Comparison of ENCODE assay signal across 27 cellular contexts in the genomic region with DNA sequence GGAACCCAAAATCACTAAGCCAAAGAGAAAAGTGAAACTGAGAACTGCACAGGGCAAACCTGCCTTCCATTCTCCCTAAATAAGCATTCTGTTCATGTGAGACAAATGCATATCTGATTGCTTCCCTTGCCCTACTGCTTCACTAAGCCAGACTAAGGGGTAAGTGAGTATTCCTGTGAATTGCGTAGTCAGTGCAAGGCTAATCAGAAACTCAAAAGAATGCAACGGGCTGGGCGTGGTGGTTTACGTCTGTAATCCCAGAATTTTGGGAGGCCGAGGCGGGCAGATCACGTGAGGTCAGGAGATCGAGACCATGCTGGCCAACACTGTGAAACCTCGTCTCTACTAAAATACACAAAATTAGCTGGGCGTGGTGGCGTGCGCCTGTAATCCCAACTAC. TPM values are rescaled to one million over a fixed set of nuclear protein-coding genes. Genes with fewer than 3 reads are reported as not detected.
DNase-seq lines count a peak whose midpoint lies in the region; ATAC-seq, FAIRE-seq and TF ChIP-seq lines count a peak whose summit lies in the region.
"Had no signal": no experiment of that assay in that cellular context is flagged by ENCODE, and none has a peak within 500 bp of the region (broad histone marks: within the 10 kb centered on the region; RNA-seq: fewer than 3 reads in every experiment).

No MANE protein-coding gene starts in this region.

- H2AK5ac ChIP-seq in trophoblast cell (ENCODE audit: low read length) = no peak overlapping the region

- H3K79me2 ChIP-seq in K562 (ENCODE audit: control insufficient read depth, insufficient read depth, low read length) (no peaks in the 10 kb centered on the region), trophoblast cell (ENCODE audit: control insufficient read depth, insufficient read depth, low read length, poor library complexity) (no peaks in the 10 kb centered on the region)

- H4K8ac ChIP-seq in trophoblast cell (ENCODE audit: low read depth, low read length) = no peak overlapping the region

- H3K9me3 ChIP-seq in K562 (replicated peaks; ENCODE audit: control insufficient read depth, insufficient read depth, low read depth, low read length) = no peaks in the 10 kb centered on the region
- H3K9me3 ChIP-seq in trophoblast cell (ENCODE audit: insufficient read depth, low read depth, low read length) = no peaks in the 10 kb centered on the region
- H3K9me3 ChIP-seq: BE2C, BLaER1 had no signal

- no peak overlapping the region for H3K4ac ChIP-seq in trophoblast cell (ENCODE audit: low read depth, low read length)

- H3K27ac ChIP-seq in K562 (ENCODE audit: extremely low read depth, low read depth, low read length) = no peak overlapping the region
- H3K27ac ChIP-seq in trophoblast cell (ENCODE audit: low read depth, low read length) = no peak overlapping the region
- H3K27ac ChIP-seq: BLaER1 had no signal

- POLR2A ChIA-PET in K562 (lab: Yijun Ruan, JAX) = no interaction called here

- H3K36me3 Mint-ChIP-seq in activated naive CD4-positive, alpha-beta T cell treated with anti-CD3 and anti-CD28 coated beads, Interleukin-2, amount 50 U/mL, for 72 hours = no peaks in the 10 kb centered on the region
- H3K36me3 Mint-ChIP-seq: CD14-positive monocyte; CD4-positive, alpha-beta memory T cell; CD4-positive, CD25-positive, alpha-beta regulatory T cell; CD8-positive, alpha-beta memory T cell had no signal

- H3K4me1 ChIP-seq in K562 (replicated peaks in 1 of 2; ENCODE audit: control insufficient read depth in 2 of 2, insufficient read depth in 2 of 2, low read length in 2 of 2) (peaks cover 4 to 15% of the 10 kb centered on the region in 2 experiments; a peak in 2 of 5 replicates), trophoblast cell (ENCODE audit: control insufficient read depth in 1 of 2, insufficient read depth in 2 of 2, low read length in 2 of 2) (peaks cover 0 to 2% of the 10 kb centered on the region in 2 experiments)
- H3K4me1 ChIP-seq: BE2C, BLaER1 had no signal

- no peaks in the 10 kb centered on the region for H3K36me3 ChIP-seq in K562 (ENCODE audit: control insufficient read depth, insufficient read depth, low read length)
- no peaks in the 10 kb centered on the region for H3K36me3 ChIP-seq in trophoblast cell (ENCODE audit: control insufficient read depth in 1 of 2, insufficient read depth in 2 of 2, low read length in 2 of 2)
- H3K36me3 ChIP-seq: BE2C, BLaER1 had no signal

- DNase-seq in ELF-1 (ENCODE audit: low read depth, low spot score) = peak; percentile 41
- no peak for DNase-seq in K562 (ENCODE audit: extremely low read depth in 1 of 4, low spot score in 3 of 4)
- DNase-seq in trophoblast cell = peak; percentile 73 to 83
- no peak for DNase-seq in SIG-M5 (lab: John Stamatoyannopoulos, UW)
- no peak for DNase-seq in activated naive CD4-positive, alpha-beta T cell treated with anti-CD3 and anti-CD28 coated beads, Interleukin-2, amount 50 U/mL, for 72 hours (ENCODE audit: low spot score in 2 of 2)
- DNase-seq: 8988T; ACHN; BE2C; C1 segment of cervical spinal cord; CD4-positive, alpha-beta memory T cell; CD4-positive, CD25-positive, alpha-beta regulatory T cell; CD8-positive, alpha-beta memory T cell; COR-L47; DMS 273 treated with DMSO at 0.1 percent for 48 hours; DMS153; DMS53; DMS79; DND-41; EL; GF-D8 had no signal

- no peaks in the 10 kb centered on the region for H4K20me1 ChIP-seq in K562 (replicated peaks; ENCODE audit: control insufficient read depth, insufficient read depth, low read length)
- H4K20me1 ChIP-seq: BLaER1 had no signal

- no peak for TF ChIP-seq CTCF in K562 (IDR thresholded peaks at IDR 0.05 in 2 of 3, conservative IDR thresholded peaks at IDR 0.05 in 1 of 3; ENCODE audit: insufficient read depth in 2 of 3, low read depth in 1 of 3, low read length in 3 of 3)

- H3K4me3 ChIP-seq in K562 = no peak overlapping the region
- H3K4me3 ChIP-seq in trophoblast cell (ENCODE audit: low read depth, low read length) = no peak overlapping the region
- H3K4me3 ChIP-seq: BLaER1 had no signal

- H4K12ac ChIP-seq in trophoblast cell (ENCODE audit: low read depth, low read length) = no peak overlapping the region

- no peak for FAIRE-seq in K562 (lab: Jason Lieb, UNC)
- FAIRE-seq: A204.1, G401.6, GM12891, GM19239 had no signal

- no TSS peak for BruUV-seq in K562 (replicated peaks; lab: Mats Ljungman, UMichigan)

- no peaks in the 10 kb centered on the region for H3K79me1 ChIP-seq in trophoblast cell (ENCODE audit: low read length)

- no peak for TF ChIP-seq EP300 in K562 (IDR thresholded peaks at IDR 0.05; ENCODE audit: low read length)

- H3K4me2 ChIP-seq in K562 (ENCODE audit: insufficient read depth, low read length) (no peak overlapping the region; the same call in 1 of the 2 replicates), trophoblast cell (ENCODE audit: low read length) (no peak overlapping the region)
- H3K4me2 ChIP-seq: BLaER1 had no signal

- H3K27me3 ChIP-seq in K562 (ENCODE audit: control insufficient read depth in 2 of 2, insufficient read depth in 2 of 2, low read length in 2 of 2) (no peaks in the 10 kb centered on the region), trophoblast cell (ENCODE audit: insufficient read depth, low read length) (no peaks in the 10 kb centered on the region)
- H3K27me3 ChIP-seq: BE2C, BLaER1 had no signal

- no peak overlapping the region for H2BK12ac ChIP-seq in trophoblast cell (ENCODE audit: low read length)

- H3K9me1 ChIP-seq in K562 (ENCODE audit: control insufficient read depth, insufficient read depth, low read length) = no peaks in the 10 kb centered on the region

- intact Hi-C loops in K562 (cut with micrococcal nuclease) = no loop called here

- no peak overlapping the region for H2BK5ac ChIP-seq in trophoblast cell (ENCODE audit: low read depth, low read length, poor library complexity)

- no peak overlapping the region for H3K14ac ChIP-seq in trophoblast cell (ENCODE audit: low read length)

- no peak for TF ChIP-seq POLR2A in K562 (conservative IDR thresholded peaks at IDR 0.05)

- H3K9ac ChIP-seq in K562 (ENCODE audit: insufficient read depth in 1 of 2, low read depth in 2 of 2, low read length in 2 of 2) = no peak overlapping the region
- no peak overlapping the region for H3K9ac ChIP-seq in trophoblast cell (ENCODE audit: low read length)
- H3K9ac ChIP-seq: BLaER1 had no signal

- no peak overlapping the region for H3K18ac ChIP-seq in trophoblast cell (ENCODE audit: low read length)

- H2AFZ ChIP-seq in K562 (ENCODE audit: low read depth, low read length) (peak overlapping the region; percentile 51; the same call in 1 of the 2 replicates), trophoblast cell (ENCODE audit: insufficient read depth, low read length, poor library complexity) (no peak overlapping the region)

- no peak overlapping the region for H3K27ac Mint-ChIP-seq in activated naive CD4-positive, alpha-beta T cell treated with anti-CD3 and anti-CD28 coated beads, Interleukin-2, amount 50 U/mL, for 72 hours
- H3K27ac Mint-ChIP-seq: CD14-positive monocyte; CD4-positive, alpha-beta memory T cell; CD8-positive, alpha-beta memory T cell had no signal

- TF ChIP-seq RAD21 in K562 (CRISPR knock-in tag; conservative IDR thresholded peaks at IDR 0.05 in 1 of 2, IDR thresholded peaks at IDR 0.05 in 1 of 2) = no peak

- H2BK120ac ChIP-seq in trophoblast cell (ENCODE audit: insufficient read depth, low read length, poor library complexity) = no peak overlapping the region

- in situ Hi-C loops in K562 (cut with MboI) = no loop called here

- H3K23ac ChIP-seq in trophoblast cell (ENCODE audit: low read length) = no peak overlapping the region

- no peak for ATAC-seq in K562
- ATAC-seq in HG02798 (IDR thresholded peaks at IDR 0.05; ENCODE audit: poor library complexity, unreplicated experiment) = no peak
- ATAC-seq in activated naive CD4-positive, alpha-beta T cell treated with anti-CD3 and anti-CD28 coated beads, Interleukin-2, amount 50 U/mL, for 72 hours = no peak

- no peak overlapping the region for H4K91ac ChIP-seq in trophoblast cell (ENCODE audit: low read depth, low read length)

- CTCF ChIA-PET in K562 (lab: Yijun Ruan, JAX; ENCODE audit: low intra/inter-chr PET ratio) = interaction anchor here (0.6 kb wide), 1 partner anchor 402 kb away, joined by 3 read pairs; no protein-coding TSS in a partner anchor

- no peaks in the 10 kb centered on the region for H3K9me3 Mint-ChIP-seq in activated naive CD4-positive, alpha-beta T cell treated with anti-CD3 and anti-CD28 coated beads, Interleukin-2, amount 50 U/mL, for 72 hours
- H3K9me3 Mint-ChIP-seq: CD8-positive, alpha-beta memory T cell had no signal

- 65% methylated on average over 5 of the region's 12 CpGs for WGBS in K562 (ENCODE audit: insufficient coverage, low coverage, missing lambda C conversion rate)
- WGBS in trophoblast cell (ENCODE audit: extremely low coverage, insufficient coverage, insufficient read length) = no CpG with 5 or more reads among the region's 12 CpGs

TF ChIP-seq in K562, 482 proteins besides CTCF, POLR2A, EP300 and RAD21 (continues in another document):
- TF ChIP-seq HDAC3 (IDR thresholded peaks at IDR 0.05; ENCODE audit: borderline replicate concordance, partially characterized antibody) (no peak), ETV6 (IDR thresholded peaks at IDR 0.05; ENCODE audit: borderline replicate concordance in 1 of 2, low read depth in 2 of 2, low read length in 1 of 2) (no peak), ETV6 (CRISPR knock-in tag; IDR thresholded peaks at IDR 0.05; ENCODE audit: borderline replicate concordance) (no peak), ZNF121 (CRISPR knock-in tag; conservative IDR thresholded peaks at IDR 0.05) (no peak), SUPT5H (IDR thresholded peaks at IDR 0.05) (no peak)

RNA-seq across cellular contexts. Expression of gene XIAP, which starts 10.8 kb away (rescaled TPM):
- 25.7 and 40.0 TPM in 2 replicates for total RNA-seq in K562 (2011; cell fraction: chromatin; rRNA removed; ENCODE audit: low replicate concordance)
- total RNA-seq in K562 (2011; cell fraction: nucleolus; rRNA removed) = 6.8 and 10.0 TPM in 2 replicates
- 13.1 and 27.8 TPM in 2 replicates for total RNA-seq in K562 (2011; cell fraction: nucleoplasm; rRNA removed)
- total RNA-seq in K562 (2014; rRNA removed) = 24.2 and 32.3 TPM in 2 replicates
- 28.9 and 29.9 TPM in 2 replicates for total RNA-seq in K562 (2014; rRNA removed; fragmentation: Illumina TruSeq; extraction: Trizol)
- 34.6 and 40.5 TPM in 2 replicates for total RNA-seq in K562 (2015; rRNA removed; fragmentation: Illumina TruSeq; extraction: Trizol)
- total RNA-seq in K562 (2021) = 25.3 and 25.7 TPM in 2 replicates
- polyA plus RNA-seq in K562 (2011; rRNA removed) = 18.3 and 20.3 TPM in 2 replicates
- polyA plus RNA-seq in K562 (2011; cell fraction: cytosol; rRNA removed) = 3.2 and 7.3 TPM in 2 replicates
- 6.8 and 7.1 TPM in 2 replicates for polyA plus RNA-seq in K562 (2011; cell fraction: nucleus; rRNA removed)
- polyA plus RNA-seq in K562 (2012) = 11.5 and 16.5 TPM in 2 replicates
- polyA plus RNA-seq in K562 (2014; fragmentation: Illumina TruSeq; extraction: Trizol) = 12.3 and 13.6 TPM in 2 replicates
- polyA plus RNA-seq in K562 (2014; fragmentation: Nextera tagmentation; extraction: Ambion mirVana) = 1 to 10 TPM; 5.7 to 5.9 TPM
- 19.8 and 20.0 TPM in 2 replicates for polyA plus RNA-seq in K562 (2014; rRNA removed)
- 15.3 and 26.8 TPM in 2 replicates for polyA minus RNA-seq in K562 (2011; rRNA and poly(A)+ RNA removed)
- 13.2 and 15.3 TPM in 2 replicates for polyA minus RNA-seq in K562 (2011; cell fraction: cytosol; rRNA and poly(A)+ RNA removed)
- 5.0 and 7.6 TPM in 2 replicates for polyA minus RNA-seq in K562 (2011; cell fraction: nucleus; rRNA and poly(A)+ RNA removed)
- polyA plus RNA-seq in trophoblast cell (2013) = 29.1 and 30.0 TPM in 2 replicates
- 10 to 100 TPM; 20.2 to 36.0 TPM for total RNA-seq in activated naive CD4-positive, alpha-beta T cell treated with anti-CD3 and anti-CD28 coated beads, Interleukin-2, amount 50 U/mL, for 72 hours

Comparison
In these comparisons a context has a peak if more than half of its experiments do, and no peak if none do; other contexts are left out.
1. DNase-seq: peak in ELF-1 (single experiment) and trophoblast cell (2 of 2); none in K562 (0 of 4), SIG-M5 (single experiment) and activated naive CD4-positive, alpha-beta T cell treated with anti-CD3 and anti-CD28 coated beads, Interleukin-2, amount 50 U/mL, for 72 hours (0 of 2).